24 cellular contexts compared by ENCODE assay signal in the genomic region with DNA sequence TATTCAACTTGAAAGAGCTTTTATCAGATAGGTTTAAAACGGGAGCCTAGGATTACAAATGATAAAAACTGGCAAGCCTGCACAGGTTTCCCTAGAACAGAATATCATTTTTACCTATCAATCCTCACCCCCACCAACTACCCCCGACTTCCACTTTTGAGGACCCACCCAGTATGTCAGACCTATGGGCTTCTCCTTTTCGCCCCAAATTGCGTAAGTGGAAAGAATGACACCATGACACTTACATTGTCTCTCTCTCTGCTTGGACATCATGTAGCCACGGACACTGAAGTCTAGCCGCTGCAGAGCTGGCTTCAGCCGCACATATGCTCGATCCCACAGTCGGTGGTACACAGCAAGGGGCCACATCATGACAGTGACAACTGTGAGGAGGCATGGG. TPM values are rescaled to one million over a fixed set of nuclear protein-coding genes. Genes with fewer than 3 reads are reported as not detected.
DNase-seq lines count a peak whose midpoint lies in the region; ATAC-seq and TF ChIP-seq lines count a peak whose summit lies in the region.
"Had no signal": no experiment of that assay in that cellular context is flagged by ENCODE, and none has a peak within 500 bp of the region (broad histone marks: within the 10 kb centered on the region; RNA-seq: fewer than 3 reads in every experiment).

No MANE protein-coding gene starts in this region.

- H3K9me3 Mint-ChIP-seq in endothelial cell (ENCODE audit: unreplicated experiment) = no peaks in the 10 kb centered on the region
- no peaks in the 10 kb centered on the region for H3K9me3 Mint-ChIP-seq in stimulated activated effector memory CD8-positive, alpha-beta T cell treated with anti-CD3 and anti-CD28 coated beads, Interleukin-12 subunit alpha, Interleukin-12 subunit beta, amount 100 ng/mL, for 72 hours
- no peaks in the 10 kb centered on the region for H3K9me3 Mint-ChIP-seq in activated CD4-positive, alpha-beta T cell treated with anti-CD3 and anti-CD28 coated beads for 36 hours (ENCODE audit: low read depth)
- H3K9me3 Mint-ChIP-seq: activated naive CD4-positive, alpha-beta T cell treated with anti-CD3 and anti-CD28 coated beads, Interleukin-2, amount 50 U/mL, for 24 hours; activated T-cell treated with anti-CD3 and anti-CD28 coated beads, Interleukin-2, amount 50 U/mL, for 72 hours; nephron progenitor cell; stimulated activated naive B cell treated with anti-CD40 and anti-IgM and Interleukin-4, amounts not matched to agents 10 μg/mL and 1 μg/mL and 100 μg/mL, for 72 hours; T-helper 2 cell treated with Interferon-gamma antibody and Interleukin-4, amounts not matched to agents 5 μg/mL and 100 μg/mL, for 36 hours; WTC11 had no signal

- TF ChIP-seq CTCF in endothelial cell (IDR thresholded peaks at IDR 0.05; ENCODE audit: unreplicated experiment) = no peak

- no peak overlapping the region for H3K27ac Mint-ChIP-seq in endothelial cell (ENCODE audit: unreplicated experiment)
- H3K27ac Mint-ChIP-seq in stimulated activated effector memory CD8-positive, alpha-beta T cell treated with anti-CD3 and anti-CD28 coated beads, Interleukin-12 subunit alpha, Interleukin-12 subunit beta, amount 100 ng/mL, for 72 hours = peak overlapping the region; percentile 50
- H3K27ac Mint-ChIP-seq in activated CD4-positive, alpha-beta T cell treated with anti-CD3 and anti-CD28 coated beads for 36 hours = no peak overlapping the region
- H3K27ac Mint-ChIP-seq: activated T-cell treated with anti-CD3 and anti-CD28 coated beads, Interleukin-2, amount 50 U/mL, for 72 hours; nephron progenitor cell; T-helper 2 cell treated with Interferon-gamma antibody and Interleukin-4, amounts not matched to agents 5 μg/mL and 100 μg/mL, for 36 hours; WTC11 had no signal

- CTCF ChIA-PET in activated CD4-positive, alpha-beta T cell treated with anti-CD3 and anti-CD28 coated beads for 36 hours (lab: Charles Lee) = interaction anchor here (1.0 kb wide), 1 partner anchor 162 kb away, joined by 3 read pairs; no protein-coding TSS in a partner anchor

- DNase-seq in SIG-M5 treated with dmso at 0.1 percent for 504 hours (lab: John Stamatoyannopoulos, UW; ENCODE audit: unreplicated experiment) (peak; percentile 54), SIG-M5 (lab: John Stamatoyannopoulos, UW) (no peak), NOMO-1 (lab: John Stamatoyannopoulos, UW; ENCODE audit: unreplicated experiment in 2 of 2) (peak; percentile 74 to 75), endothelial cell (ENCODE audit: low spot score) (no peak), HPDE6-E6E7 (ENCODE audit: extremely low spot score) (no peak)
- DNase-seq in stimulated activated effector memory CD8-positive, alpha-beta T cell treated with anti-CD3 and anti-CD28 coated beads, Interleukin-12 subunit alpha, Interleukin-12 subunit beta, amount 100 ng/mL, for 72 hours (ENCODE audit: low spot score in 2 of 2) = no peak
- no peak for DNase-seq in activated CD4-positive, alpha-beta T cell treated with anti-CD3 and anti-CD28 coated beads for 36 hours
- DNase-seq: 8988T; activated T-cell treated with anti-CD3 and anti-CD28 coated beads, Interleukin-2, amount 50 U/mL, for 72 hours; caudate nucleus; DMS79 treated with DMSO at 0.1 percent for 48 hours; heart left ventricle; left colon; NCI-H1092 treated with DMSO at 0.1 percent for 48 hours; NCI-H2081; NCI-H345; NCI-H774; nephron progenitor cell; stimulated activated CD4-positive, alpha-beta T cell treated with anti-CD3 and anti-CD28 coated beads, Interleukin-1b, Interleukin-23, amount 100 ng/mL, for 48 hours; stimulated activated naive B cell treated with anti-CD40 and anti-IgM and Interleukin-4, amounts not matched to agents 10 μg/mL and 1 μg/mL and 100 μg/mL, for 72 hours had no signal

- ATAC-seq in stimulated activated effector memory CD8-positive, alpha-beta T cell treated with anti-CD3 and anti-CD28 coated beads, Interleukin-12 subunit alpha, Interleukin-12 subunit beta, amount 100 ng/mL, for 72 hours = no peak
- ATAC-seq in activated CD4-positive, alpha-beta T cell treated with anti-CD3 and anti-CD28 coated beads for 36 hours = no peak
- no peak for ATAC-seq in SK-N-SH treated with all-trans-retinoic acid at 6 μM for 48 hours
- ATAC-seq: activated T-cell treated with anti-CD3 and anti-CD28 coated beads, Interleukin-2, amount 50 U/mL, for 72 hours; left colon; stimulated activated naive B cell treated with anti-CD40 and anti-IgM and Interleukin-4, amounts not matched to agents 10 μg/mL and 1 μg/mL and 100 μg/mL, for 72 hours; WTC11 had no signal

- H3K27me3 Mint-ChIP-seq in endothelial cell (ENCODE audit: unreplicated experiment) = peaks cover 5% of the 10 kb centered on the region
- no peaks in the 10 kb centered on the region for H3K27me3 Mint-ChIP-seq in activated CD4-positive, alpha-beta T cell treated with anti-CD3 and anti-CD28 coated beads for 36 hours
- H3K27me3 Mint-ChIP-seq: activated naive CD4-positive, alpha-beta T cell treated with anti-CD3 and anti-CD28 coated beads, Interleukin-2, amount 50 U/mL, for 24 hours; stimulated activated naive B cell treated with anti-CD40 and anti-IgM and Interleukin-4, amounts not matched to agents 10 μg/mL and 1 μg/mL and 100 μg/mL, for 72 hours had no signal

- intact Hi-C loops in activated CD4-positive, alpha-beta T cell treated with anti-CD3 and anti-CD28 coated beads for 36 hours (cut with DNase I, micrococcal nuclease) = no loop called here

- peak overlapping the region; percentile 23 for H3K4me3 Mint-ChIP-seq in endothelial cell (ENCODE audit: unreplicated experiment)
- H3K4me3 Mint-ChIP-seq in stimulated activated effector memory CD8-positive, alpha-beta T cell treated with anti-CD3 and anti-CD28 coated beads, Interleukin-12 subunit alpha, Interleukin-12 subunit beta, amount 100 ng/mL, for 72 hours = no peak overlapping the region
- no peak overlapping the region for H3K4me3 Mint-ChIP-seq in activated CD4-positive, alpha-beta T cell treated with anti-CD3 and anti-CD28 coated beads for 36 hours
- H3K4me3 Mint-ChIP-seq: activated naive CD4-positive, alpha-beta T cell treated with anti-CD3 and anti-CD28 coated beads, Interleukin-2, amount 50 U/mL, for 24 hours; activated T-cell treated with anti-CD3 and anti-CD28 coated beads, Interleukin-2, amount 50 U/mL, for 72 hours; nephron progenitor cell; stimulated activated naive B cell treated with anti-CD40 and anti-IgM and Interleukin-4, amounts not matched to agents 10 μg/mL and 1 μg/mL and 100 μg/mL, for 72 hours; T-helper 2 cell treated with Interferon-gamma antibody and Interleukin-4, amounts not matched to agents 5 μg/mL and 100 μg/mL, for 36 hours; WTC11 had no signal

- peaks cover 41% of the 10 kb centered on the region for H3K36me3 Mint-ChIP-seq in endothelial cell (ENCODE audit: low read depth, unreplicated experiment)
- H3K36me3 Mint-ChIP-seq in stimulated activated effector memory CD8-positive, alpha-beta T cell treated with anti-CD3 and anti-CD28 coated beads, Interleukin-12 subunit alpha, Interleukin-12 subunit beta, amount 100 ng/mL, for 72 hours = peaks cover 98% of the 10 kb centered on the region
- H3K36me3 Mint-ChIP-seq in activated CD4-positive, alpha-beta T cell treated with anti-CD3 and anti-CD28 coated beads for 36 hours (ENCODE audit: low read depth) = peaks cover 44% of the 10 kb centered on the region

- no peaks in the 10 kb centered on the region for H3K4me1 Mint-ChIP-seq in endothelial cell (ENCODE audit: unreplicated experiment)
- peaks cover under 1% of the 10 kb centered on the region for H3K4me1 Mint-ChIP-seq in stimulated activated effector memory CD8-positive, alpha-beta T cell treated with anti-CD3 and anti-CD28 coated beads, Interleukin-12 subunit alpha, Interleukin-12 subunit beta, amount 100 ng/mL, for 72 hours
- H3K4me1 Mint-ChIP-seq in activated CD4-positive, alpha-beta T cell treated with anti-CD3 and anti-CD28 coated beads for 36 hours = peaks cover 2% of the 10 kb centered on the region
- H3K4me1 Mint-ChIP-seq: WTC11 had no signal

- POLR2A ChIA-PET in activated CD4-positive, alpha-beta T cell treated with anti-CD3 and anti-CD28 coated beads for 36 hours (lab: Charles Lee) = no interaction called here

TF ChIP-seq in SK-N-SH treated with all-trans-retinoic acid at 6 μM for 48 hours, 23 proteins besides CTCF, POLR2A, EP300 and RAD21 (continues in another document):
- no peak for TF ChIP-seq ZFP3 (CRISPR knock-in tag; IDR thresholded peaks at IDR 0.05)
- TF ChIP-seq GLIS3 (CRISPR knock-in tag; IDR thresholded peaks at IDR 0.05) = no peak
- no peak for TF ChIP-seq ZNF70 (CRISPR knock-in tag; IDR thresholded peaks at IDR 0.05)
- no peak for TF ChIP-seq SNAI2 (CRISPR knock-in tag; IDR thresholded peaks at IDR 0.05)
- TF ChIP-seq PPARA (CRISPR knock-in tag; IDR thresholded peaks at IDR 0.05; ENCODE audit: borderline replicate concordance) = no peak
- TF ChIP-seq, protein P1, sequence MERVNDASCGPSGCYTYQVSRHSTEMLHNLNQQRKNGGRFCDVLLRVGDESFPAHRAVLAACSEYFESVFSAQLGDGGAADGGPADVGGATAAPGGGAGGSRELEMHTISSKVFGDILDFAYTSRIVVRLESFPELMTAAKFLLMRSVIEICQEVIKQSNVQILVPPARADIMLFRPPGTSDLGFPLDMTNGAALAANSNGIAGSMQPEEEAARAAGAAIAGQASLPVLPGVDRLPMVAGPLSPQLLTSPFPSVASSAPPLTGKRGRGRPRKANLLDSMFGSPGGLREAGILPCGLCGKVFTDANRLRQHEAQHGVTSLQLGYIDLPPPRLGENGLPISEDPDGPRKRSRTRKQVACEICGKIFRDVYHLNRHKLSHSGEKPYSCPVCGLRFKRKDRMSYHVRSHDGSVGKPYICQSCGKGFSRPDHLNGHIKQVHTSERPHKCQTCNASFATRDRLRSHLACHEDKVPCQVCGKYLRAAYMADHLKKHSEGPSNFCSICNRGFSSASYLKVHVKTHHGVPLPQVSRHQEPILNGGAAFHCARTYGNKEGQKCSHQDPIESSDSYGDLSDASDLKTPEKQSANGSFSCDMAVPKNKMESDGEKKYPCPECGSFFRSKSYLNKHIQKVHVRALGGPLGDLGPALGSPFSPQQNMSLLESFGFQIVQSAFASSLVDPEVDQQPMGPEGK (CRISPR knock-in tag; IDR thresholded peaks at IDR 0.05; ENCODE audit: borderline replicate concordance) = no peak
- no peak for TF ChIP-seq ZNF8 (CRISPR knock-in tag; IDR thresholded peaks at IDR 0.05)
- TF ChIP-seq ZNF565 (CRISPR knock-in tag; conservative IDR thresholded peaks at IDR 0.05; ENCODE audit: low read depth) = no peak

RNA-seq across cellular contexts. Expression of a gene that starts 7.4 kb away (rescaled TPM):
- 8.0 TPM for total RNA-seq in endothelial cell (ENCODE audit: unreplicated experiment)
- total RNA-seq in activated CD4-positive, alpha-beta T cell treated with anti-CD3 and anti-CD28 coated beads for 36 hours = 10 to 100 TPM; 27.0 to 28.9 TPM

RNA-seq across cellular contexts. Expression of a gene that starts 18.0 kb away (rescaled TPM):
- 45.9 TPM for total RNA-seq in endothelial cell (ENCODE audit: unreplicated experiment)
- 10 to 100 TPM; 38.7 to 40.7 TPM for total RNA-seq in activated CD4-positive, alpha-beta T cell treated with anti-CD3 and anti-CD28 coated beads for 36 hours

RNA-seq across cellular contexts. Expression of a gene that starts 22.9 kb away (rescaled TPM):
- total RNA-seq in endothelial cell (ENCODE audit: unreplicated experiment) = 66.3 TPM
- total RNA-seq in activated CD4-positive, alpha-beta T cell treated with anti-CD3 and anti-CD28 coated beads for 36 hours = 100 to 1,000 TPM in 1 of 2 experiments, 10 to 100 TPM in 1; 83.3 to 105 TPM

RNA-seq across cellular contexts. Expression of a gene that starts 24.3 kb away (rescaled TPM):
- 92.1 TPM for total RNA-seq in endothelial cell (ENCODE audit: unreplicated experiment)
- total RNA-seq in activated CD4-positive, alpha-beta T cell treated with anti-CD3 and anti-CD28 coated beads for 36 hours = 10 to 100 TPM; 28.3 to 30.9 TPM

RNA-seq across cellular contexts. Expression of a gene that starts 24.6 kb away (rescaled TPM):
- 54.5 TPM for total RNA-seq in endothelial cell (ENCODE audit: unreplicated experiment)
- total RNA-seq in activated CD4-positive, alpha-beta T cell treated with anti-CD3 and anti-CD28 coated beads for 36 hours = 100 to 1,000 TPM in 1 of 2 experiments, 10 to 100 TPM in 1; 76.1 to 102 TPM

Comparison
In these comparisons a context has a peak if more than half of its experiments do, and no peak if none do; other contexts are left out.
1. DNase-seq: peak in SIG-M5 treated with dmso at 0.1 percent for 504 hours (single experiment) and NOMO-1 (2 of 2); none in SIG-M5 (single experiment), endothelial cell (single experiment), stimulated activated effector memory CD8-positive, alpha-beta T cell treated with anti-CD3 and anti-CD28 coated beads, Interleukin-12 subunit alpha, Interleukin-12 subunit beta, amount 100 ng/mL, for 72 hours (0 of 2), activated CD4-positive, alpha-beta T cell treated with anti-CD3 and anti-CD28 coated beads for 36 hours (single experiment) and HPDE6-E6E7 (single experiment).